ENCODE assay signal across 12 cellular contexts in the genomic region with DNA sequence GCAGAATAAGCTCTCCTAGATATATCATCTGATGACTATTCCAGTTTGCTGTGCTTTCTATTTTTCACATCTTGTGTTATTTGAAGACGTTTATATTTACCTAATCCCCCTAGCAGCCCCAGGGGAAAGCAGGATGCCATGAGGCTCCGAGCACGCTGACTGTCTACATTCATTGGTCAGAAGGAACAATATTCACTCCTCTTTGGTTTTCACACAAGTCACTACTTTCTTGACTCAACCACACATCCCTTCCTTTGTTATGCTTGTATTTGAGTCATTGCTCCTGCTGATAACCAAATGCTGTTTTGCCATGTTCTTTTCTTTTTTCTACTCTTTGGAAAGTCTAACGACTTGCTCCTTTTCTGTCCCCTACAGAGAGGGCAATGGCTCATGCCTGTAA.
DNase-seq lines count a peak whose midpoint lies in the region; ATAC-seq, FAIRE-seq and TF ChIP-seq lines count a peak whose summit lies in the region.
"Had no signal": no experiment of that assay in that cellular context is flagged by ENCODE, and none has a peak within 500 bp of the region (broad histone marks: within the 10 kb centered on the region; RNA-seq: fewer than 3 reads in every experiment).

No MANE protein-coding gene starts in this region.

- H3K4me3 Mint-ChIP-seq in naive thymus-derived CD8-positive, alpha-beta T cell = peak overlapping the region; percentile 39 to 88 (median 64)
- no peak overlapping the region for H3K4me3 Mint-ChIP-seq in neural progenitor cell

- H3K36me3 ChIP-seq in BLaER1 (no peaks in the 10 kb centered on the region), IMR-90 (ENCODE audit: control insufficient read depth, insufficient read depth, low read length) (no peaks in the 10 kb centered on the region), prostate gland (no peaks in the 10 kb centered on the region), kidney (ENCODE audit: control insufficient read depth in 1 of 2, insufficient read depth in 2 of 2, low read length in 2 of 2) (no peaks in the 10 kb centered on the region), neural progenitor cell (no peaks in the 10 kb centered on the region)
- H3K36me3 ChIP-seq: SJCRH30 had no signal

- TF ChIP-seq CTCF in IMR-90 (conservative IDR thresholded peaks at IDR 0.05; ENCODE audit: low read depth, low read length) = no peak
- no peak for TF ChIP-seq CTCF in prostate gland (IDR thresholded peaks at IDR 0.05)
- TF ChIP-seq CTCF in kidney (IDR thresholded peaks at IDR 0.05; ENCODE audit: borderline replicate concordance, extremely low read depth, insufficient read depth) = no peak
- TF ChIP-seq CTCF in neural progenitor cell (IDR thresholded peaks at IDR 0.05) = no peak

- H3K27me3 Mint-ChIP-seq in naive thymus-derived CD8-positive, alpha-beta T cell = no peaks in the 10 kb centered on the region
- no peaks in the 10 kb centered on the region for H3K27me3 Mint-ChIP-seq in neural progenitor cell (ENCODE audit: insufficient read depth, low read depth)

- peak overlapping the region; percentile 66 for H3K4ac ChIP-seq in IMR-90 (ENCODE audit: low read depth, low read length)

- no peak for TF ChIP-seq RAD21 in IMR-90 (IDR thresholded peaks at IDR 0.05; ENCODE audit: low read length)

- POLR2A ChIA-PET in IMR-90 (lab: Charles Lee; ENCODE audit: unreplicated experiment) = interaction anchor here (0.7 kb wide), 1 partner anchor 9 kb away, joined by 3 read pairs; no protein-coding TSS in a partner anchor
- POLR2A ChIA-PET in naive thymus-derived CD8-positive, alpha-beta T cell (lab: Charles Lee) = interaction anchor here (1.0 kb wide), 1 partner anchor 11 kb away, joined by 3 read pairs; no protein-coding TSS in a partner anchor

- no peaks in the 10 kb centered on the region for H4K20me1 ChIP-seq in BLaER1
- H4K20me1 ChIP-seq in IMR-90 (ENCODE audit: insufficient read depth, low read length) = no peaks in the 10 kb centered on the region
- H4K20me1 ChIP-seq in neural progenitor cell (ENCODE audit: low read depth) = no peaks in the 10 kb centered on the region

- peak overlapping the region; percentile 44; the same call in 1 of the 2 replicates for H2BK20ac ChIP-seq in IMR-90 (ENCODE audit: low read depth, low read length)

- DNase-seq in IMR-90 (peak; percentile 91), astrocyte of the hippocampus (ENCODE audit: low read depth, low spot score) (peak; percentile 75), prostate gland (ENCODE audit: low spot score) (no peak), kidney (no peak), activated gamma-delta T cell (lab: John Stamatoyannopoulos, UW) (no peak), neural progenitor cell (ENCODE audit: low spot score) (no peak)
- peak in 2 of 10 donors; percentile 11 to 21 for DNase-seq in naive thymus-derived CD8-positive, alpha-beta T cell
- DNase-seq: activated effector memory CD4-positive, alpha-beta T cell treated with anti-CD3 and anti-CD28 coated beads, Interleukin-2, amount 50 U/mL, for 16 hours; foreskin melanocyte; SJCRH30 had no signal

- in situ Hi-C loops in IMR-90 (cut with MboI; ENCODE audit: low sequenced_read_pairs) = no loop called here

- H3K9ac ChIP-seq in BLaER1 = no peak overlapping the region
- H3K9ac ChIP-seq in IMR-90 (ENCODE audit: low read depth, low read length) = no peak overlapping the region
- H3K9ac ChIP-seq in kidney (ENCODE audit: low read length in 2 of 2) = no peak overlapping the region
- H3K9ac ChIP-seq in neural progenitor cell = no peak overlapping the region

- FAIRE-seq in kidney (lab: Jason Lieb, UNC) = no peak
- FAIRE-seq: G401.6 had no signal

- H3K9me3 Mint-ChIP-seq in naive thymus-derived CD8-positive, alpha-beta T cell = no peaks in the 10 kb centered on the region
- no peaks in the 10 kb centered on the region for H3K9me3 Mint-ChIP-seq in neural progenitor cell

- peak overlapping the region; percentile 61; the same call in 1 of the 2 replicates for H3K14ac ChIP-seq in IMR-90 (replicated peaks; ENCODE audit: low read depth, low read length)

- dilution Hi-C loops in IMR-90 (cut with HindIII; ENCODE audit: low sequenced_read_pairs, unreplicated experiment) = no loop called here

- peak overlapping the region; percentile 67; the same call in 1 of the 3 replicates for H2BK15ac ChIP-seq in IMR-90 (ENCODE audit: low read depth, low read length)

- BruUV-seq in IMR-90 (replicated peaks; lab: Mats Ljungman, UMichigan) = no TSS peak

- peak overlapping the region; percentile 88 for H2AK5ac ChIP-seq in IMR-90 (ENCODE audit: low read depth, low read length)

- ATAC-seq in IMR-90 (ENCODE audit: low read depth) = peak; percentile 91
- peak; percentile 24 to 49 for ATAC-seq in naive thymus-derived CD8-positive, alpha-beta T cell

- 0 out of 2 replicates have a peak overlapping the region, but pooled peaks have one; percentile 47 for H4K5ac ChIP-seq in IMR-90 (ENCODE audit: low read depth, low read length)

- H2AK9ac ChIP-seq in IMR-90 (replicated peaks; ENCODE audit: low read depth, low read length, poor library complexity) = no peak overlapping the region

- H4K8ac ChIP-seq in IMR-90 (ENCODE audit: low read depth in 2 of 2, low read length in 2 of 2) = peak overlapping the region in 1 of 2 experiments; percentile 62; a peak in 1 of 4 replicates

- H2AFZ ChIP-seq in IMR-90 (replicated peaks; ENCODE audit: low read length, poor library complexity) = no peak overlapping the region
- no peak overlapping the region for H2AFZ ChIP-seq in neural progenitor cell (replicated peaks)

- H3K36me3 Mint-ChIP-seq in naive thymus-derived CD8-positive, alpha-beta T cell = no peaks in the 10 kb centered on the region
- no peaks in the 10 kb centered on the region for H3K36me3 Mint-ChIP-seq in neural progenitor cell

- intact Hi-C loops in IMR-90 (cut with micrococcal nuclease) = no loop called here
- intact Hi-C loops in prostate gland (cut with DNase I) = no loop called here
- intact Hi-C loops in kidney (cut with DNase I) = no loop called here

- no peaks in the 10 kb centered on the region for H3F3A ChIP-seq in neural progenitor cell (ENCODE audit: low read depth)

- H3K4me1 ChIP-seq in BLaER1 = peaks cover 22% of the 10 kb centered on the region
- H3K4me1 ChIP-seq in IMR-90 (ENCODE audit: control insufficient read depth, insufficient read depth, low read length) = peaks cover 13% of the 10 kb centered on the region
- H3K4me1 ChIP-seq in prostate gland (replicated peaks) = no peaks in the 10 kb centered on the region
- peaks cover 15 to 27% of the 10 kb centered on the region in 2 donors for H3K4me1 ChIP-seq in kidney (ENCODE audit: control insufficient read depth in 1 of 2, insufficient read depth in 1 of 2, low read depth in 1 of 2, low read length in 2 of 2)
- H3K4me1 ChIP-seq in neural progenitor cell = no peaks in the 10 kb centered on the region

- WGBS in IMR-90 (ENCODE audit: extremely low coverage in 2 of 2, insufficient read length in 1 of 2), 2 experiments = no CpG with 5 or more reads among the region's 4 CpGs
- WGBS in prostate gland = 82% methylated on average over 4 of the region's 4 CpGs

- H4K91ac ChIP-seq in IMR-90 (ENCODE audit: insufficient read depth, low read depth, low read length) = peak overlapping the region; percentile 64

- H3K27me3 ChIP-seq in BLaER1 = no peaks in the 10 kb centered on the region
- no peaks in the 10 kb centered on the region for H3K27me3 ChIP-seq in IMR-90 (ENCODE audit: control insufficient read depth, insufficient read depth, low read length)
- no peaks in the 10 kb centered on the region for H3K27me3 ChIP-seq in prostate gland (replicated peaks; ENCODE audit: insufficient read depth)
- no peaks in the 10 kb centered on the region for H3K27me3 ChIP-seq in neural progenitor cell
- H3K27me3 ChIP-seq: SJCRH30 had no signal

- H3K23ac ChIP-seq in IMR-90 (ENCODE audit: low read depth, low read length) = no peak overlapping the region; the same call in 1 of the 2 replicates

- H2BK120ac ChIP-seq in IMR-90 (ENCODE audit: low read depth, low read length) = peak overlapping the region; percentile 66; the same call in 1 of the 2 replicates

- TF ChIP-seq POLR2A in IMR-90 (IDR thresholded peaks at IDR 0.05; ENCODE audit: low read depth, low read length) (no peak), prostate gland (IDR thresholded peaks at IDR 0.05) (no peak)

- H3K9me1 ChIP-seq in IMR-90 (ENCODE audit: insufficient read depth, low read length) = peaks cover 13% of the 10 kb centered on the region

- H3K4me1 Mint-ChIP-seq in naive thymus-derived CD8-positive, alpha-beta T cell = peaks cover 38 to 72% (median 65%) of the 10 kb centered on the region in 4 donors
- H3K4me1 Mint-ChIP-seq in neural progenitor cell = no peaks in the 10 kb centered on the region

- peak overlapping the region; percentile 75 to 97 (median 90) for H3K27ac Mint-ChIP-seq in naive thymus-derived CD8-positive, alpha-beta T cell
- H3K27ac Mint-ChIP-seq in neural progenitor cell = no peak overlapping the region

- no peak overlapping the region for H3K27ac ChIP-seq in BLaER1
- peak overlapping the region; percentile 54 for H3K27ac ChIP-seq in IMR-90 (ENCODE audit: insufficient read depth, low read length)
- H3K27ac ChIP-seq in prostate gland = no peak overlapping the region
- no peak overlapping the region for H3K27ac ChIP-seq in kidney (ENCODE audit: low read depth in 2 of 2, low read length in 2 of 2)
- no peak overlapping the region for H3K27ac ChIP-seq in neural progenitor cell
- H3K27ac ChIP-seq: SJCRH30 had no signal

- H3K4me3 ChIP-seq in BLaER1 (no peak overlapping the region), IMR-90 (ENCODE audit: insufficient read depth, low read depth, low read length) (no peak overlapping the region), prostate gland (no peak overlapping the region), kidney (ENCODE audit: low read length in 2 of 2) (no peak overlapping the region), neural progenitor cell (no peak overlapping the region)
- H3K4me3 ChIP-seq: SJCRH30 had no signal

- no peaks in the 10 kb centered on the region for H3K79me2 ChIP-seq in neural progenitor cell (ENCODE audit: low read depth)

- peak overlapping the region; percentile 8; the same call in 1 of the 2 replicates for H3K4me2 ChIP-seq in BLaER1
- H3K4me2 ChIP-seq in IMR-90 (ENCODE audit: low read depth, low read length) = peak overlapping the region; percentile 23; the same call in 1 of the 2 replicates
- H3K4me2 ChIP-seq in neural progenitor cell = no peak overlapping the region

- H3K56ac ChIP-seq in IMR-90 (ENCODE audit: extremely low read depth, insufficient read depth, low read length) = 0 out of 2 replicates have a peak overlapping the region, but pooled peaks have one; percentile 30

- H3K79me1 ChIP-seq in IMR-90 (ENCODE audit: low read depth in 1 of 2, low read length in 2 of 2) = peaks cover 0 to 12% of the 10 kb centered on the region in 2 experiments; a peak in 3 of 4 replicates

- CTCF ChIA-PET in IMR-90 (lab: Yijun Ruan, JAX) = interaction anchor here (0.6 kb wide), 1 partner anchor 131 kb away, joined by 3 read pairs; no protein-coding TSS in a partner anchor

- H2BK5ac ChIP-seq in IMR-90 (ENCODE audit: low read depth, low read length, poor library complexity, severe bottlenecking) = peak overlapping the region; percentile 59

- no peaks in the 10 kb centered on the region for H3K9me3 ChIP-seq in BLaER1
- no peaks in the 10 kb centered on the region for H3K9me3 ChIP-seq in IMR-90 (ENCODE audit: control insufficient read depth, insufficient read depth, low read length)
- H3K9me3 ChIP-seq in prostate gland = no peaks in the 10 kb centered on the region
- H3K9me3 ChIP-seq in kidney (ENCODE audit: control insufficient read depth in 1 of 2, low read length in 2 of 2) = no peaks in the 10 kb centered on the region
- H3K9me3 ChIP-seq in neural progenitor cell (ENCODE audit: low read depth) = no peaks in the 10 kb centered on the region
- H3K9me3 ChIP-seq: SJCRH30 had no signal

- H3K18ac ChIP-seq in IMR-90 (ENCODE audit: low read depth, low read length) = peak overlapping the region; percentile 55; the same call in 1 of the 2 replicates

Comparison
In these comparisons a context has a peak if more than half of its experiments do, and no peak if none do; other contexts are left out.
1. DNase-seq: peak in IMR-90 (single experiment) and astrocyte of the hippocampus (single experiment); none in prostate gland (single experiment), kidney (single experiment), activated gamma-delta T cell (single experiment) and neural progenitor cell (single experiment).